18 cellular contexts compared by ENCODE assay signal in the genomic region with DNA sequence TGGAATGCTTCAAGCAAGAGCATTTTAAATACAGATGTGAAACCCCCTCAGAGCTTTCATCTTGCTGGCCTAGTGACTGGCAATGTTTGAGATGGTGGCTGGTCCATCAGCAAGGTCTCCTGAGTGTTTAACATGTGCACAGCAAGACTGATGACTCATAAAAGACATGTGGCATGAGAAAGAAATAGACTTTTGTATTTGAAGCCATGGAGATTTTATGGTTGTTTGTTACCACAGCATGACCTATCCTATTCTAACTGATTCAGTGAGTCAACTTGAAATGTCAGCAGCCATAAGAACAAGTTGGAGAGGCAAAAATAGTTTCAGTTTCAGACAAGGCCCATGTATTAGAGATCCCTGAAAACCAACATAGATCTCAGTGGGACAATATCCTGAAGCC.
A peak's percentile ranks its signal among the peaks of the same experiment; 100 is the strongest.
DNase-seq lines count a peak whose midpoint lies in the region; ATAC-seq and TF ChIP-seq lines count a peak whose summit lies in the region.
"Had no signal": no experiment of that assay in that cellular context is flagged by ENCODE, and none has a peak within 500 bp of the region (broad histone marks: within the 10 kb centered on the region; RNA-seq: fewer than 3 reads in every experiment).

No MANE protein-coding gene starts in this region.

- no peak overlapping the region for H3K27ac ChIP-seq in GM23248
- H3K27ac ChIP-seq in foreskin keratinocyte = no peak overlapping the region
- no peak overlapping the region for H3K27ac ChIP-seq in left lung
- H3K27ac ChIP-seq: uterus had no signal

- H3K4me1 Mint-ChIP-seq in nephron progenitor cell = peaks cover 12% of the 10 kb centered on the region
- H3K4me1 Mint-ChIP-seq: activated naive CD8-positive, alpha-beta T cell treated with anti-CD3 and anti-CD28 coated beads, Interleukin-2, amount 10 ng/mL, durations not matched to agents 7 days and 5 days; IgD-negative memory B cell had no signal

- DNase-seq in AG08395 (ENCODE audit: low spot score) (peak; percentile 5), GM23248 (peak; percentile 37), RPMI7951 (ENCODE audit: low read depth) (peak; percentile 86), foreskin keratinocyte (peak; percentile 38 to 62), nephron progenitor cell (no peak), NCI-H446 treated with DMSO at 0.1 percent for 48 hours (lab: John Stamatoyannopoulos, UW) (no peak), left lung (no peak), NCI-H1417 treated with DMSO at 0.1 percent for 48 hours (lab: John Stamatoyannopoulos, UW) (no peak)
- DNase-seq: activated naive CD8-positive, alpha-beta T cell treated with anti-CD3 and anti-CD28 coated beads, Interleukin-2, amount 10 ng/mL, durations not matched to agents 7 days and 5 days; activated T-cell treated with anti-CD3 and anti-CD28 coated beads, Interleukin-2, amount 50 U/mL, for 72 hours; NCI-H748 treated with DMSO at 0.1 percent for 48 hours; SW 1271; uterus had no signal

- H2AFZ ChIP-seq in GM23248 = no peak overlapping the region

- H3K4me3 ChIP-seq in GM23248 (no peak overlapping the region), left lung (no peak overlapping the region)
- H3K4me3 ChIP-seq: uterus had no signal

- H3K4me1 ChIP-seq in GM23248 (ENCODE audit: insufficient read depth) (no peaks in the 10 kb centered on the region), foreskin keratinocyte (no peaks in the 10 kb centered on the region), left lung (no peaks in the 10 kb centered on the region)
- H3K4me1 ChIP-seq: uterus had no signal

- intact Hi-C loops in left lung (cut with DNase I) = no loop called here

- H3K27me3 Mint-ChIP-seq in nephron progenitor cell (ENCODE audit: low read depth, poor library complexity) = peaks cover 8% of the 10 kb centered on the region
- H3K27me3 Mint-ChIP-seq: activated naive CD8-positive, alpha-beta T cell treated with anti-CD3 and anti-CD28 coated beads, Interleukin-2, amount 10 ng/mL, durations not matched to agents 7 days and 5 days; IgD-negative memory B cell; natural killer cell treated with Interleukin-12 subunit alpha and Interleukin-12 subunit beta and Interleukin-15 and Interleukin-18, amount 100 ng/mL, for 72 hours; stimulated activated naive CD8-positive, alpha-beta T cell treated with anti-CD3 and anti-CD28 coated beads, Interleukin-15, Interleukin-2, amounts not matched to agents 100 ng/mL and 50 ng/mL, for 24 hours had no signal

- no peaks in the 10 kb centered on the region for H3K36me3 ChIP-seq in GM23248 (ENCODE audit: low read depth)
- no peaks in the 10 kb centered on the region for H3K36me3 ChIP-seq in left lung
- H3K36me3 ChIP-seq: uterus had no signal

- no peaks in the 10 kb centered on the region for H3K36me3 Mint-ChIP-seq in nephron progenitor cell (ENCODE audit: low read depth)
- H3K36me3 Mint-ChIP-seq: activated naive CD8-positive, alpha-beta T cell treated with anti-CD3 and anti-CD28 coated beads, Interleukin-2, amount 10 ng/mL, durations not matched to agents 7 days and 5 days; IgD-negative memory B cell; natural killer cell treated with Interleukin-12 subunit alpha and Interleukin-12 subunit beta and Interleukin-15 and Interleukin-18, amount 100 ng/mL, for 72 hours had no signal

- H3K27ac Mint-ChIP-seq in nephron progenitor cell = no peak overlapping the region
- H3K27ac Mint-ChIP-seq: activated naive CD8-positive, alpha-beta T cell treated with anti-CD3 and anti-CD28 coated beads, Interleukin-2, amount 10 ng/mL, durations not matched to agents 7 days and 5 days; activated T-cell treated with anti-CD3 and anti-CD28 coated beads, Interleukin-2, amount 50 U/mL, for 72 hours; IgD-negative memory B cell; natural killer cell treated with Interleukin-12 subunit alpha and Interleukin-12 subunit beta and Interleukin-15 and Interleukin-18, amount 100 ng/mL, for 72 hours; stimulated activated naive CD8-positive, alpha-beta T cell treated with anti-CD3 and anti-CD28 coated beads, Interleukin-15, Interleukin-2, amounts not matched to agents 100 ng/mL and 50 ng/mL, for 24 hours had no signal

- no peak overlapping the region for H3K4me3 Mint-ChIP-seq in nephron progenitor cell
- H3K4me3 Mint-ChIP-seq: activated naive CD8-positive, alpha-beta T cell treated with anti-CD3 and anti-CD28 coated beads, Interleukin-2, amount 10 ng/mL, durations not matched to agents 7 days and 5 days; activated T-cell treated with anti-CD3 and anti-CD28 coated beads, Interleukin-2, amount 50 U/mL, for 72 hours; IgD-negative memory B cell; natural killer cell treated with Interleukin-12 subunit alpha and Interleukin-12 subunit beta and Interleukin-15 and Interleukin-18, amount 100 ng/mL, for 72 hours; stimulated activated naive CD8-positive, alpha-beta T cell treated with anti-CD3 and anti-CD28 coated beads, Interleukin-15, Interleukin-2, amounts not matched to agents 100 ng/mL and 50 ng/mL, for 24 hours had no signal

- ATAC-seq in foreskin keratinocyte (peak; percentile 79), left lung (no peak)
- ATAC-seq: activated T-cell treated with anti-CD3 and anti-CD28 coated beads, Interleukin-2, amount 50 U/mL, for 72 hours; HCT116; natural killer cell treated with Interleukin-12 subunit alpha and Interleukin-12 subunit beta and Interleukin-15 and Interleukin-18, amount 100 ng/mL, for 72 hours; Panc1 had no signal

- H3K9me3 ChIP-seq in GM23248 (ENCODE audit: low read depth) (no peaks in the 10 kb centered on the region), left lung (no peaks in the 10 kb centered on the region)
- H3K9me3 ChIP-seq: uterus had no signal

- in situ Hi-C loops in GM23248 (cut with MboI) = no loop called here

- H3K27me3 ChIP-seq in GM23248 (replicated peaks; ENCODE audit: insufficient read depth) = no peaks in the 10 kb centered on the region
- H3K27me3 ChIP-seq in foreskin keratinocyte = no peaks in the 10 kb centered on the region
- H3K27me3 ChIP-seq in left lung = no peaks in the 10 kb centered on the region
- H3K27me3 ChIP-seq: uterus had no signal

- H3K4me2 ChIP-seq in GM23248 (ENCODE audit: unreplicated experiment) = no peak overlapping the region

- H3K9me3 Mint-ChIP-seq in nephron progenitor cell = no peaks in the 10 kb centered on the region
- H3K9me3 Mint-ChIP-seq: natural killer cell treated with Interleukin-12 subunit alpha and Interleukin-12 subunit beta and Interleukin-15 and Interleukin-18, amount 100 ng/mL, for 72 hours; stimulated activated naive CD8-positive, alpha-beta T cell treated with anti-CD3 and anti-CD28 coated beads, Interleukin-15, Interleukin-2, amounts not matched to agents 100 ng/mL and 50 ng/mL, for 24 hours had no signal

- H3F3A ChIP-seq in GM23248 (ENCODE audit: insufficient read depth) = no peaks in the 10 kb centered on the region

- H4K20me1 ChIP-seq in GM23248 (ENCODE audit: insufficient read depth) = no peaks in the 10 kb centered on the region

- no peak overlapping the region for H3K9ac ChIP-seq in GM23248

- TF ChIP-seq CTCF in foreskin keratinocyte (conservative IDR thresholded peaks at IDR 0.05) = no peak
- no peak for TF ChIP-seq CTCF in nephron progenitor cell (IDR thresholded peaks at IDR 0.05)
- TF ChIP-seq CTCF in left lung (IDR thresholded peaks at IDR 0.05) = no peak

- no peaks in the 10 kb centered on the region for H3K9me2 ChIP-seq in GM23248 (ENCODE audit: insufficient read depth)

- H3K79me2 ChIP-seq in GM23248 (ENCODE audit: insufficient read depth) = no peaks in the 10 kb centered on the region

Comparison
In these comparisons a context has a peak if more than half of its experiments do, and no peak if none do; other contexts are left out.
1. DNase-seq: peak in AG08395 (single experiment), GM23248 (single experiment), RPMI7951 (single experiment) and foreskin keratinocyte (2 of 2); none in nephron progenitor cell (single experiment), NCI-H446 treated with DMSO at 0.1 percent for 48 hours (single experiment), left lung (0 of 2) and NCI-H1417 treated with DMSO at 0.1 percent for 48 hours (single experiment).